ENCODE assay signal across 22 cellular contexts in the genomic region with DNA sequence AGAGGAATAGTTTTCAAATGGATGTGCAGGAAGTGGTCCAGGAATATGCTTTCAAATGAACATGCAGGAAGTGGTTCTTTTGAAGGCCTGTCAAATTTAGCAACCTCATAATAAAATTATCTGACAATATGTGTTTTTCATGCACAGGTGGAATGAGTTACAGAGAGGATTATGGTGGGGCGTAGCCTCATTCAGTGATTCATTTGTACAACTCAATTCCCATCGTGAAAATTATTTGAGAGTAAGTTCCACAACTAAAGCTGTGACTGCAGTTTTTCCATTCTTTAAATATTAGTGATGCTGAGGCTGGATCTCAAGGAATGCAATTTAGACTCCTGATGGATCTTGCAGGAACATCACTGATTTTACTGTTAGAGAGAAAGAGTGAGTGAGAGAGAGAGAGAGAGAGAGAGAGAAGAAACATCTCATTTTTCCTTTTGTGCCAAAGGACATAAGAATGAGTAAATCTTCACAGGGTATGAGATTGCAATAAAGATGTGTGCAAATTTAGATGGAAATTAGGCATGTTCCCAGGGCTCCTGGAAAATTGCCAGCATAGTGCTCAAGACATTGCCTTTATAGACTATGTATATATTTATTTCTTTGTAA.
DNase-seq lines count a peak whose midpoint lies in the region; ATAC-seq and TF ChIP-seq lines count a peak whose summit lies in the region.
"Had no signal": no experiment of that assay in that cellular context is flagged by ENCODE, and none has a peak within 500 bp of the region (broad histone marks: within the 10 kb centered on the region; RNA-seq: fewer than 3 reads in every experiment).

No MANE protein-coding gene starts in this region.

- peak overlapping the region; percentile 9 for H3K4me2 ChIP-seq in smooth muscle cell

- H4K20me1 ChIP-seq in smooth muscle cell (ENCODE audit: low read depth): no peaks in the 10 kb centered on the region

- no peak overlapping the region for H3K9ac ChIP-seq in smooth muscle cell (ENCODE audit: low read depth)

- DNase-seq in EL (peak; percentile 23), HS-27A (ENCODE audit: low read depth) (peak; percentile 59), astrocyte of the hippocampus (ENCODE audit: low read depth, low spot score) (peak; percentile 2), smooth muscle cell (lab: John Stamatoyannopoulos, UW; ENCODE audit: unreplicated experiment) (no peak), SHP77 treated with DMSO at 0.1 percent for 48 hours (lab: John Stamatoyannopoulos, UW) (no peak)
- DNase-seq: activated CD4-positive, alpha-beta memory T cell treated with anti-CD3 and anti-CD28 coated beads, Interleukin-2, amount 10 ng/mL, durations not matched to agents 7 days and 5 days; activated CD4-positive, CD25-positive, alpha-beta regulatory T cell; adrenal gland; C1 segment of cervical spinal cord; Calu3; left colon; MM.1S; naive thymus-derived CD8-positive, alpha-beta T cell; NCI-H146; NCI-H2171; NCI-H69; spleen; stimulated activated CD4-positive, alpha-beta T cell treated with anti-CD3 and anti-CD28 coated beads, Interleukin-4, amount 100 ng/mL, for 24 hours; stimulated activated naive CD8-positive, alpha-beta T cell treated with anti-CD3 and anti-CD28 coated beads, Interleukin-15, Interleukin-2, amounts not matched to agents 100 U/mL and 50 U/mL, for 24 hours had no signal

- H3K27me3 ChIP-seq in smooth muscle cell (ENCODE audit: low read depth): no peaks in the 10 kb centered on the region
- H3K27me3 ChIP-seq: adrenal gland, spleen had no signal

- no peaks in the 10 kb centered on the region for H3K9me3 ChIP-seq in smooth muscle cell (replicated peaks; ENCODE audit: low read depth)
- H3K9me3 ChIP-seq: adrenal gland had no signal

- H3K27ac ChIP-seq in smooth muscle cell (ENCODE audit: low read depth): no peak overlapping the region
- H3K27ac ChIP-seq: adrenal gland, RWPE1, spleen had no signal

- H3K79me2 ChIP-seq in smooth muscle cell (ENCODE audit: low read depth): no peaks in the 10 kb centered on the region

- H3K4me3 ChIP-seq in smooth muscle cell: no peak overlapping the region
- H3K4me3 ChIP-seq: adrenal gland, spleen had no signal

- no peak for TF ChIP-seq CTCF in smooth muscle cell (IDR thresholded peaks at IDR 0.05; ENCODE audit: borderline replicate concordance, insufficient read depth, poor library complexity, severe bottlenecking)

- ATAC-seq in GM19324 (IDR thresholded peaks at IDR 0.05; ENCODE audit: low FRiP score, unreplicated experiment) (no peak), GM21381 (IDR thresholded peaks at IDR 0.05; ENCODE audit: unreplicated experiment) (no peak)
- ATAC-seq: left colon; naive thymus-derived CD8-positive, alpha-beta T cell; stimulated activated naive CD8-positive, alpha-beta T cell treated with anti-CD3 and anti-CD28 coated beads, Interleukin-15, Interleukin-2, amounts not matched to agents 100 U/mL and 50 U/mL, for 24 hours had no signal

- H3F3A ChIP-seq in smooth muscle cell (ENCODE audit: low read depth): peaks cover 3% of the 10 kb centered on the region

- no peaks in the 10 kb centered on the region for H3K4me1 ChIP-seq in smooth muscle cell (ENCODE audit: low read depth)
- H3K4me1 ChIP-seq: adrenal gland, spleen had no signal

- no peaks in the 10 kb centered on the region for H3K36me3 ChIP-seq in smooth muscle cell (ENCODE audit: low read depth)
- H3K36me3 ChIP-seq: adrenal gland, spleen had no signal

- WGBS in smooth muscle cell (ENCODE audit: low lambda C conversion rate): 52% methylated on average over 2 of the region's 2 CpGs

- H2AFZ ChIP-seq in smooth muscle cell (ENCODE audit: low read depth): peak overlapping the region; percentile 33

Comparison
In these comparisons a context has a peak if more than half of its experiments do, and no peak if none do; other contexts are left out.
1. DNase-seq: peak in EL (single experiment), HS-27A (single experiment) and astrocyte of the hippocampus (single experiment); none in smooth muscle cell (single experiment) and SHP77 treated with DMSO at 0.1 percent for 48 hours (single experiment).